Comparison of ENCODE assay signal across 8 cellular contexts in the genomic region with DNA sequence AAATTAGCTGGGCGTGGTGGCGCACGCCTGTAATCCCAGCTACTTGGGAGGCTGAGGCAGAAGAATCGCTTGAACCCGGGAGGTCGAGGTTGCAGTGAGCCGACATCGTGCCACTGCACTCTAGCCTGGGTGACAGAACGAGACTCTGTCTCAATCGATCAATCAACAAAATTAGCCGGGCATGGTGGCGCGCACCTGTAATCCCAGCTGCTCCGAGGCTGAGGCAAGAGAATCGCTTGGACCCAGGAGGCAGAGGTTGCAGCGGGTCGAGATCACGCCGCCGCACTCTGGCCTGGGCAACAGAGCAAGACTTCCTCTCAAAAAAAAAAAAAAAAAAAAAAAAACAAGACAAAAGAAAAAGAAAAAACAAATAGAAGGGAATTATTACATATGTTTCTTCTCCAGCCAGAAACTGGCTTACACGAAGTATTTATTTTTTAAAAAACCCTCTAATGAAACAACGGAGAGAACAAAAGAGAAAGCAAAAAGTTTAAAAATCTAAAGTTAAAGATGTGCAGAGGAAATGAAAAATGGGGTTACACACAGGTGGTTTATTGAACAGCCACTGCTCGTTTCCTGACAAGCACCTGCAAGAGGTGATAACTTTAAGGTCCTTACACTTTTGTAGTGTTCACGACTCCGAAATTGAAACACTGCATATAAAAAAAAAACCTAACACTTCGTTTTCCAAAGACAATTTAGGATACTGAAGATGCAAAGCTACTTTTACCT. TPM values are rescaled to one million over a fixed set of nuclear protein-coding genes. Genes with fewer than 3 reads are reported as not detected.
DNase-seq lines count a peak whose midpoint lies in the region; ATAC-seq and TF ChIP-seq lines count a peak whose summit lies in the region.

No MANE protein-coding gene starts in this region.

- H2BK5ac ChIP-seq in H9 (ENCODE audit: insufficient read length, low read length), result no peak overlapping the region

- no peaks in the 10 kb centered on the region for H3K4me1 ChIP-seq in H9 (ENCODE audit: insufficient read depth, low read length)
- H3K4me1 ChIP-seq in fibroblast of lung (ENCODE audit: control insufficient read depth, extremely low read depth, insufficient read depth, low read length), result peaks cover 3% of the 10 kb centered on the region
- H3K4me1 ChIP-seq in sigmoid colon, result peaks cover 0 to 39% (median 12%) of the 10 kb centered on the region in 4 donors

- H3K4me2 ChIP-seq in H9 (ENCODE audit: insufficient read depth, insufficient read length, low read length), result peak overlapping the region; percentile 94
- H3K4me2 ChIP-seq in fibroblast of lung (ENCODE audit: extremely low read depth, insufficient read depth, low read length), result peak overlapping the region; percentile 93

- no peak overlapping the region for H3K27ac ChIP-seq in H9 (ENCODE audit: insufficient read length, low read depth, low read length)
- peak overlapping the region; percentile 88 for H3K27ac ChIP-seq in fibroblast of lung (ENCODE audit: insufficient read depth, low read length)
- H3K27ac ChIP-seq in sigmoid colon, result peak overlapping the region; percentile 93 to 97 (median 94)

- no peaks in the 10 kb centered on the region for H4K20me1 ChIP-seq in H9 (ENCODE audit: control insufficient read depth, insufficient read depth, insufficient read length)
- H4K20me1 ChIP-seq in fibroblast of lung (ENCODE audit: control insufficient read depth, extremely low read depth, insufficient read depth, low read length), result no peaks in the 10 kb centered on the region

- no peaks in the 10 kb centered on the region for H3K27me3 ChIP-seq in H9 (ENCODE audit: insufficient read depth, low read length)
- no peaks in the 10 kb centered on the region for H3K27me3 ChIP-seq in fibroblast of lung (ENCODE audit: control insufficient read depth, insufficient read depth, low read length)
- H3K27me3 ChIP-seq in sigmoid colon, result no peaks in the 10 kb centered on the region

- H2BK120ac ChIP-seq in H9 (ENCODE audit: low read depth, low read length, poor library complexity, severe bottlenecking), result no peak overlapping the region

- no peak overlapping the region for H2AFZ ChIP-seq in H9 (ENCODE audit: low read length)
- H2AFZ ChIP-seq in fibroblast of lung (ENCODE audit: low read length), result no peak overlapping the region

- H3K4me3 ChIP-seq in fibroblast of lung (replicated peaks in 1 of 4; ENCODE audit: control extremely low read depth in 1 of 4, insufficient read depth in 1 of 4, low read depth in 3 of 4, low read length in 4 of 4), result peak overlapping the region; percentile 79 to 95 (median 83)
- H3K4me3 ChIP-seq in sigmoid colon, result peak overlapping the region; percentile 84 to 97 (median 94)

- H2BK12ac ChIP-seq in H9 (ENCODE audit: insufficient read length, low read depth, low read length), result no peak overlapping the region

- no peak overlapping the region for H2BK15ac ChIP-seq in H9 (ENCODE audit: low read depth, low read length)

- H3K36me3 ChIP-seq in fibroblast of lung (ENCODE audit: control insufficient read depth, insufficient read depth, low read length) (no peaks in the 10 kb centered on the region), sigmoid colon (peaks cover 0 to 8% (median 0%) of the 10 kb centered on the region in 4 donors)

- H3K79me2 ChIP-seq in H9 (ENCODE audit: insufficient read depth, low read length) (no peaks in the 10 kb centered on the region), fibroblast of lung (ENCODE audit: control insufficient read depth, insufficient read depth, low read length) (peaks cover 49% of the 10 kb centered on the region)

- H3K79me1 ChIP-seq in H9 (ENCODE audit: insufficient read depth, low read depth, low read length, poor library complexity, severe bottlenecking), result peaks cover 9% of the 10 kb centered on the region

- WGBS in H9 (ENCODE audit: extremely low coverage, insufficient read length, low lambda C conversion rate), result no CpG with 5 or more reads among the region's 26 CpGs
- 47 to 72% methylated on average over 26 of the region's 26 CpGs for WGBS in sigmoid colon, 2 donors

- CTCF ChIA-PET in activated B cell treated with CpG ODN at 0.5 μM for 24 hours (lab: Charles Lee), result interaction anchor here (0.6 to 1.2 kb wide), 3 partner anchors 10 to 209 kb away, joined by 3 to 5 read pairs (median 3); no protein-coding TSS in a partner anchor

- no peak overlapping the region for H3K9ac ChIP-seq in H9 (ENCODE audit: extremely low read depth, insufficient read length, low read length)
- no peak overlapping the region for H3K9ac ChIP-seq in fibroblast of lung (ENCODE audit: insufficient read depth, low read length)

- no peak overlapping the region for H3T11ph ChIP-seq in H9 (ENCODE audit: low read length)

- intact Hi-C loops in activated B cell treated with CpG ODN at 0.5 μM for 24 hours (cut with micrococcal nuclease) (loop anchor here (1.0 to 2.0 kb wide), 3 partner anchors 35 to 249 kb away; a partner anchor contains a TSS), sigmoid colon (cut with DNase I) (loop anchor here (2.0 kb wide), 1 partner anchor 117 kb away; no protein-coding TSS in a partner anchor)

- H3K4ac ChIP-seq in H9 (ENCODE audit: low read depth, low read length), result no peak overlapping the region

- no peak for TF ChIP-seq CTCF in H9 (conservative IDR thresholded peaks at IDR 0.05)
- TF ChIP-seq CTCF in activated B cell treated with CpG ODN at 0.5 μM for 24 hours (IDR thresholded peaks at IDR 0.05), result no peak
- no peak for TF ChIP-seq CTCF in fibroblast of lung (conservative IDR thresholded peaks at IDR 0.05 in 1 of 2, IDR thresholded peaks at IDR 0.05 in 1 of 2; ENCODE audit: low read depth in 1 of 2, low read length in 2 of 2)
- no peak for TF ChIP-seq CTCF in sigmoid colon (IDR thresholded peaks at IDR 0.05)

- DNase-seq in H9 (no peak), activated B cell treated with CpG ODN at 0.5 μM for 24 hours (peak; percentile 22), fibroblast of lung (ENCODE audit: low read depth in 2 of 2) (no peak), sigmoid colon (no peak), DMS153 treated with DMSO at 0.1 percent for 48 hours (lab: John Stamatoyannopoulos, UW; ENCODE audit: unreplicated experiment) (no peak), NCI-H510A treated with DMSO at 0.1 percent for 48 hours (lab: John Stamatoyannopoulos, UW) (no peak), hypothalamus (lab: John Stamatoyannopoulos, UW) (no peak)

- no peak for TF ChIP-seq POLR2A in sigmoid colon (IDR thresholded peaks at IDR 0.05)

- TF ChIP-seq EP300 in sigmoid colon (IDR thresholded peaks at IDR 0.05), result no peak

- H3K4me3 Mint-ChIP-seq in H9, result peak overlapping the region; percentile 89 to 94
- peak overlapping the region; percentile 94 for H3K4me3 Mint-ChIP-seq in activated B cell treated with CpG ODN at 0.5 μM for 24 hours

- no peak overlapping the region for H3K27ac Mint-ChIP-seq in H9
- H3K27ac Mint-ChIP-seq in activated B cell treated with CpG ODN at 0.5 μM for 24 hours, result peak overlapping the region; percentile 92

- no peak overlapping the region for H3K18ac ChIP-seq in H9 (ENCODE audit: insufficient read length, low read depth, low read length)

- no peak overlapping the region for H2BK20ac ChIP-seq in H9 (ENCODE audit: low read depth, low read length, poor library complexity, severe bottlenecking)

- H3K27me3 Mint-ChIP-seq in H9 (ENCODE audit: low read depth) (no peaks in the 10 kb centered on the region), activated B cell treated with CpG ODN at 0.5 μM for 24 hours (no peaks in the 10 kb centered on the region)

- no peak overlapping the region for H2AK5ac ChIP-seq in H9 (ENCODE audit: insufficient read length, low read length)

- POLR2A ChIA-PET in activated B cell treated with CpG ODN at 0.5 μM for 24 hours (lab: Charles Lee), result interaction anchor here (0.7 to 2.8 kb wide), 13 partner anchors 12 to 1855 kb away, joined by 3 to 16 read pairs (median 5); a partner anchor contains a TSS

- no peak overlapping the region for H3K14ac ChIP-seq in H9 (ENCODE audit: insufficient read depth, low read length)

- H3K36me3 Mint-ChIP-seq in H9 (ENCODE audit: insufficient read depth in 1 of 3, low read depth in 3 of 3) (peaks cover 2 to 14% (median 3%) of the 10 kb centered on the region in 3 experiments), activated B cell treated with CpG ODN at 0.5 μM for 24 hours (ENCODE audit: low read depth) (peaks cover 24% of the 10 kb centered on the region)

- H3K23me2 ChIP-seq in H9 (ENCODE audit: insufficient read length, low read depth, low read length, poor library complexity, severe bottlenecking), result peaks cover 4% of the 10 kb centered on the region

- H4K8ac ChIP-seq in H9 (replicated peaks; ENCODE audit: insufficient read length, low read depth, low read length), result no peak overlapping the region

- H3K4me1 Mint-ChIP-seq in H9 (peaks cover 13 to 23% of the 10 kb centered on the region in 2 experiments), activated B cell treated with CpG ODN at 0.5 μM for 24 hours (peaks cover 48% of the 10 kb centered on the region)

- ATAC-seq in activated B cell treated with CpG ODN at 0.5 μM for 24 hours (ENCODE audit: low read depth) (peak; percentile 10), GM18511 (IDR thresholded peaks at IDR 0.05; ENCODE audit: unreplicated experiment) (no peak)

- no peak overlapping the region for H3K56ac ChIP-seq in H9 (ENCODE audit: insufficient read length, low read depth, low read length)

- no peaks in the 10 kb centered on the region for H3K9me3 ChIP-seq in H9 (ENCODE audit: control insufficient read depth, low read depth, low read length)
- no peaks in the 10 kb centered on the region for H3K9me3 ChIP-seq in fibroblast of lung (ENCODE audit: control insufficient read depth, insufficient read depth, low read depth, low read length)
- no peaks in the 10 kb centered on the region for H3K9me3 ChIP-seq in sigmoid colon

- H3K23ac ChIP-seq in H9 (ENCODE audit: insufficient read length, low read depth, low read length), result no peak overlapping the region

- peaks cover 0 to 2% of the 10 kb centered on the region in 2 experiments; a peak in 2 of 5 replicates for H3K9me3 Mint-ChIP-seq in H9
- H3K9me3 Mint-ChIP-seq in activated B cell treated with CpG ODN at 0.5 μM for 24 hours, result no peaks in the 10 kb centered on the region

- no peak overlapping the region for H4K5ac ChIP-seq in H9 (ENCODE audit: insufficient read length, low read depth, low read length)

- no peak overlapping the region for H4K91ac ChIP-seq in H9 (ENCODE audit: insufficient read length, low read depth, low read length)

RNA-seq across cellular contexts. Expression of a gene that starts 1.4 kb away (rescaled TPM):
- total RNA-seq in H9 (2021), result 27.5 and 30.5 TPM in 2 replicates
- total RNA-seq in activated B cell treated with CpG ODN at 0.5 μM for 24 hours, result 83.7 and 89.8 TPM in 2 replicates
- 16.7 and 21.5 TPM in 2 replicates for total RNA-seq in fibroblast of lung
- polyA plus RNA-seq in fibroblast of lung, result 19.1 and 20.4 TPM in 2 replicates
- 16.4 and 18.9 TPM in 2 replicates for polyA plus RNA-seq in fibroblast of lung (2012)
- 25.3 and 38.5 TPM in 2 replicates for polyA minus RNA-seq in fibroblast of lung (ENCODE audit: low replicate concordance)
- 10 to 100 TPM; 16.8 to 26.0 (median 20.1) TPM for total RNA-seq in sigmoid colon
- polyA plus RNA-seq in sigmoid colon, result 10 to 100 TPM in 1 of 3 donors, 1 to 10 TPM in 2; 7.4 to 20.5 (median 8.4) TPM

RNA-seq across cellular contexts. Expression of a gene that starts 35.4 kb away (rescaled TPM):
- 58.9 and 65.4 TPM in 2 replicates for total RNA-seq in H9 (2021)
- 35.6 and 39.9 TPM in 2 replicates for total RNA-seq in activated B cell treated with CpG ODN at 0.5 μM for 24 hours
- total RNA-seq in fibroblast of lung, result 18.7 and 20.6 TPM in 2 replicates
- 20.4 and 22.3 TPM in 2 replicates for polyA plus RNA-seq in fibroblast of lung
- 11.8 and 13.6 TPM in 2 replicates for polyA plus RNA-seq in fibroblast of lung (2012)
- polyA minus RNA-seq in fibroblast of lung (ENCODE audit: low replicate concordance), result 0.59 and 11.2 TPM in 2 replicates
- 10 to 100 TPM; 16.5 to 21.2 (median 19.2) TPM for total RNA-seq in sigmoid colon
- polyA plus RNA-seq in sigmoid colon, result 10 to 100 TPM in 1 of 3 donors, 1 to 10 TPM in 2; 7.6 to 15.2 (median 7.8) TPM
